Comparison of ENCODE assay signal across 8 cellular contexts in the genomic region with DNA sequence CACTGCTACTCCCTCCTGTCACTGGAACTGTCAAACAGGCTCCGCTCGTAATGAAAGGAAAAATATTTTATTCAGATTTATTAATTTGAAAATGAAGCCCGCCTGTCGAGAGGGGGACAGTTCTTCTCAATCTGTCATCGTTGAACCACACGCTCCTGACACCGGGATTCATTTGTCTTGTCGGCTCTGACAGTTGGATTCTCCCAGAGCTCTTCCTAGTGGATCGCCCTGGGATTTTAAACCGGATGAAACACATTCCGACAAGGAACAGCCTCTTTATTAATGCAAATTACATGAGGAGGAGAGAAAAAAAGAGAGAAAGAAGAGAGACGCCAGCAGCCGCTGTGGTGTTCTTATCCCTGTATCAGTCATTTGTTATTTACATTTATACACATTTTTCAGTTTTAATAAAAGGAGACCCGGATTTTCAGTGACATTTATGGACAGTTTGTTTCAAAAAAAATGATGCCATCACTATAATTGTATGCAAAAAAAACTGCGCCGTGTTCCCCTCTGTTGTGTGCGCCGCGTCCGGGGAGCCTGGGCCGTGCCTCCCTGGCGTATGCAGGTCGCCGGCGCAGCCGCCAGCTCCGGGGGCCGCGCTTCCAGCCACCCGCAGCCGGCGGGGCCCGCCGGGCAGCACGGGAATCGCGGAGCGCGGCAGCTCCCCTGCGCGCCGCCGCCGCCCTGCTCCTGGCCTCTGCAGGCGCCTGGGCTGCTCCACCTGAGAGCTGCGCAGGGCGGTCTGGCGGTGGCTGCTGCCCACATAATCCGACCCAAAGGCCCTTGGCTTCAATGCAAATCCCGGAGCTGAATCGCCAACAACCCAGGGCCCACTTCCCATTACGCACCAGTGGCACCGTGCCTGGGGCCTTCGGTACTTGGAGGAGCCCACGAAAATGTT.
DNase-seq lines count a peak whose midpoint lies in the region; ATAC-seq and TF ChIP-seq lines count a peak whose summit lies in the region.

No MANE protein-coding gene starts in this region.

- H3K27me3 Mint-ChIP-seq in neural crest cell (ENCODE audit: low read depth): peaks cover 47% of the 10 kb centered on the region

- H3K36me3 Mint-ChIP-seq in neural crest cell (ENCODE audit: low read depth): no peaks in the 10 kb centered on the region

- H3K4me1 Mint-ChIP-seq in neural crest cell: peaks cover 17% of the 10 kb centered on the region

- in situ Hi-C loops in ACHN (cut with HindIII; ENCODE audit: low pct_ligation_motif_present, low pct_unique_long_range_greater_than_20kb, low sequenced_read_pairs): no loop called here

- no peak for ATAC-seq in HG02623 (IDR thresholded peaks at IDR 0.05; ENCODE audit: unreplicated experiment)
- ATAC-seq in GM21619 (IDR thresholded peaks at IDR 0.05; ENCODE audit: unreplicated experiment): no peak

- DNase-seq in AG20443 (ENCODE audit: low spot score) (peak; percentile 73), NCI-H748 treated with DMSO at 0.1 percent for 48 hours (lab: John Stamatoyannopoulos, UW) (peak; percentile 33), fibroblast of the conjunctiva (ENCODE audit: low read depth) (peak; percentile 2), neural crest cell (ENCODE audit: low read depth, low spot score) (peak; percentile 23), SIG-M5 treated with dmso at 0.1 percent for 504 hours (lab: John Stamatoyannopoulos, UW; ENCODE audit: unreplicated experiment) (no peak), ACHN (no peak)

- H3K4me3 Mint-ChIP-seq in neural crest cell: peak overlapping the region; percentile 87

- H3K27ac Mint-ChIP-seq in neural crest cell (ENCODE audit: unreplicated experiment): no peak overlapping the region

- no peaks in the 10 kb centered on the region for H3K9me3 Mint-ChIP-seq in neural crest cell

- TF ChIP-seq CTCF in neural crest cell (conservative IDR thresholded peaks at IDR 0.05): no peak

Comparison
In these comparisons a context has a peak if more than half of its experiments do, and no peak if none do; other contexts are left out.
1. DNase-seq: peak in AG20443 (single experiment), NCI-H748 treated with DMSO at 0.1 percent for 48 hours (single experiment), fibroblast of the conjunctiva (single experiment) and neural crest cell (single experiment); none in SIG-M5 treated with dmso at 0.1 percent for 504 hours (single experiment) and ACHN (single experiment).